ENCODE assay signal across 8 cellular contexts in the genomic region with DNA sequence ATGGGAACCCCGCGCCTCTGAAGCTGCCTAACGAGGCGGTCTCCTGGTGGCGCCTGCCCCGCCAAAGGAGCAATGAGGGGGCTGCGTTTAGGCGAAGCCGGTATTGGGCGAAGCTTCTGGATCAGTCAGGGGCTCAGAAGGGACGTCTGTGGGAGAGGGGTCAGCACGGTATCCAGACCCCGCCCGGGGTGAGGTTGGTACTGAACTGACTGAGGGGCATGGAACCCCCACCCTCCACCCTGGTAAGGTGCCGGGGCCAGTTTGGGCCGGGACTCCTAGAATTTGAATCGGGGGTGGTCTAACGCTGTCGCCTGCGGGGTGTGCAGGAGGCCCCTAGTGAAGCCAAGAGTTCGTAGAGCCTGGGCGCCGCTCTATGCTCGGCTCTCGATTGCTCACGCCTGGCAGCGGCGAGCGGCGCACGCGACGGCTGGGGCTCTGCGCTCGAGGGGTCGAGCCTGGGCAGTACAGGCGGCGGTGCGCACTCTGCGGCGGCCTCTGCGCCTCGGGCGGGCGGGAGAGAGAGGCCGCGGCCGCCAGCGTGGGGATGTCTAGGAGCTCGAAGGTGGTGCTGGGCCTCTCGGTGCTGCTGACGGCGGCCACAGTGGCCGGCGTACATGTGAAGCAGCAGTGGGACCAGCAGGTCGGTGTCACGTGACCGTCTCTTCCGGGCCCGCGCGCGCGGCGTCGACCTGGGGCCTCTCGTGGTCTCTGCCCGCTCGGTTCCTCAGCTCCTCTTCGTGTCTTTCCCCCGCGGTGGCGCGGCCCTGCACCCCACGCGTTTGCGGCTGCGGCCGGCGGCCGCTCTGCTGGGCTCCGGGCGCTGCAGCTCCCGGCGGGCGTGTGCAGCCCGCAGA.
DNase-seq lines count a peak whose midpoint lies in the region; ATAC-seq and TF ChIP-seq lines count a peak whose summit lies in the region.

A gene with protein sequence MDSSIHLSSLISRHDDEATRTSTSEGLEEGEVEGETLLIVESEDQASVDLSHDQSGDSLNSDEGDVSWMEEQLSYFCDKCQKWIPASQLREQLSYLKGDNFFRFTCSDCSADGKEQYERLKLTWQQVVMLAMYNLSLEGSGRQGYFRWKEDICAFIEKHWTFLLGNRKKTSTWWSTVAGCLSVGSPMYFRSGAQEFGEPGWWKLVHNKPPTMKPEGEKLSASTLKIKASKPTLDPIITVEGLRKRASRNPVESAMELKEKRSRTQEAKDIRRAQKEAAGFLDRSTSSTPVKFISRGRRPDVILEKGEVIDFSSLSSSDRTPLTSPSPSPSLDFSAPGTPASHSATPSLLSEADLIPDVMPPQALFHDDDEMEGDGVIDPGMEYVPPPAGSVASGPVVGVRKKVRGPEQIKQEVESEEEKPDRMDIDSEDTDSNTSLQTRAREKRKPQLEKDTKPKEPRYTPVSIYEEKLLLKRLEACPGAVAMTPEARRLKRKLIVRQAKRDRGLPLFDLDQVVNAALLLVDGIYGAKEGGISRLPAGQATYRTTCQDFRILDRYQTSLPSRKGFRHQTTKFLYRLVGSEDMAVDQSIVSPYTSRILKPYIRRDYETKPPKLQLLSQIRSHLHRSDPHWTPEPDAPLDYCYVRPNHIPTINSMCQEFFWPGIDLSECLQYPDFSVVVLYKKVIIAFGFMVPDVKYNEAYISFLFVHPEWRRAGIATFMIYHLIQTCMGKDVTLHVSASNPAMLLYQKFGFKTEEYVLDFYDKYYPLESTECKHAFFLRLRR (plus strand): TSS at position 452 of the 854 bp plus-strand sequence. CDS start 4,798 bp downstream, outside the sequence.
A gene with protein sequence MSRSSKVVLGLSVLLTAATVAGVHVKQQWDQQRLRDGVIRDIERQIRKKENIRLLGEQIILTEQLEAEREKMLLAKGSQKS (plus strand): TSS at position 452 of the 854 bp plus-strand sequence. CDS start 93 bp downstream, at position 545.

- in situ Hi-C loops in T47D (cut with HindIII; ENCODE audit: low pct_unique_long_range_greater_than_20kb, low sequenced_read_pairs), result no loop called here

- H3K36me3 ChIP-seq in ACC112 (ENCODE audit: insufficient read depth, low read length), result peaks cover 7% of the 10 kb centered on the region
- H3K36me3 ChIP-seq in iPS-20b (ENCODE audit: insufficient read depth, low read depth, low read length), result peaks cover 8% of the 10 kb centered on the region

- no peaks in the 10 kb centered on the region for H3K27me3 ChIP-seq in ACC112 (ENCODE audit: insufficient read depth, low read length)
- peaks cover 11% of the 10 kb centered on the region for H3K27me3 ChIP-seq in iPS-20b (ENCODE audit: insufficient read depth, low read length)

- H3K4me3 ChIP-seq in ACC112 (ENCODE audit: low read depth, low read length) (peak within 1 kb of the TSS; percentile 95), iPS-20b (ENCODE audit: low read length) (peak within 1 kb of the TSS; percentile 98), skin epidermis (peak within 1 kb of the TSS; percentile 56 to 97 (median 76))

- TF ChIP-seq CTCF in VCaP (conservative IDR thresholded peaks at IDR 0.05), result no peak

- peaks cover 13% of the 10 kb centered on the region for H3K4me1 ChIP-seq in ACC112 (ENCODE audit: control insufficient read depth, insufficient read depth, low read length, unreplicated experiment)
- peaks cover 3% of the 10 kb centered on the region; the same call in 1 of the 2 replicates for H3K4me1 ChIP-seq in iPS-20b (ENCODE audit: insufficient read depth, low read length)

- H3K9me3 ChIP-seq in iPS-20b (ENCODE audit: insufficient read depth, low read depth, low read length), result no peaks in the 10 kb centered on the region

- peaks cover 24% of the 10 kb centered on the region for H3K79me2 ChIP-seq in ACC112 (ENCODE audit: control insufficient read depth, insufficient read depth, low read length, unreplicated experiment)

- peak; percentile 87 for DNase-seq in NCI-H2171 treated with DMSO at 0.1 percent for 48 hours (lab: John Stamatoyannopoulos, UW)
- peak; percentile 59 to 96 for DNase-seq in T47D (ENCODE audit: low read depth in 1 of 2, low spot score in 1 of 2)

- H3K27ac ChIP-seq in ACC112 (ENCODE audit: low read depth, low read length), result peak within 1 kb of the TSS; percentile 55; the same call in 1 of the 2 replicates
- H3K27ac ChIP-seq in VCaP, result peak within 1 kb of the TSS; percentile 97
- H3K27ac ChIP-seq in iPS-20b (ENCODE audit: low read length), result peak within 1 kb of the TSS; percentile 48
- peak within 1 kb of the TSS; percentile 74 to 98 (median 94) for H3K27ac ChIP-seq in skin epidermis

- peak within 1 kb of the TSS; percentile 99 for H2AFZ ChIP-seq in ACC112 (ENCODE audit: low read length, unreplicated experiment)

- peak within 1 kb of the TSS; percentile 98 for H3K9ac ChIP-seq in iPS-20b (ENCODE audit: low read depth, low read length)

- peak; percentile 84 for ATAC-seq in GM18858 (IDR thresholded peaks at IDR 0.05; ENCODE audit: unreplicated experiment)
- peak; percentile 81 for ATAC-seq in HG03066 (IDR thresholded peaks at IDR 0.05; ENCODE audit: low read depth, unreplicated experiment)

Comparison
In these comparisons a context has a peak if more than half of its experiments do, and no peak if none do; other contexts are left out.
1. Peak in every context shown above with its lines: DNase-seq, ATAC-seq, H3K4me3 ChIP-seq and H3K27ac ChIP-seq.